20 cellular contexts compared by ENCODE assay signal in genomic region chr15:85071061-85071460, GRCh38.
A peak's percentile ranks its signal among the peaks of the same experiment; 100 is the strongest.
DNase-seq lines count a peak whose midpoint lies in the region; ATAC-seq lines count a peak whose summit lies in the region.
"Had no signal": no experiment of that assay in that cellular context is flagged by ENCODE, and none has a peak within 500 bp of the region (broad histone marks: within the 10 kb centered on the region; RNA-seq: fewer than 3 reads in every experiment).

No MANE protein-coding gene starts in this region.

- H3K4me3 Mint-ChIP-seq in T-helper 1 cell treated with Interleukin-12 subunit alpha and Interleukin-12 subunit beta and Interleukin-4 antibody, amounts not matched to agents 30 μg/mL and 1 μg/mL, for 36 hours, result no peak overlapping the region
- H3K4me3 Mint-ChIP-seq in stimulated activated effector memory CD8-positive, alpha-beta T cell treated with anti-CD3 and anti-CD28 coated beads, Interleukin-12 subunit alpha, Interleukin-12 subunit beta, amount 100 ng/mL, for 72 hours, result no peak overlapping the region

- H3K27me3 Mint-ChIP-seq in T-helper 1 cell treated with Interleukin-12 subunit alpha and Interleukin-12 subunit beta and Interleukin-4 antibody, amounts not matched to agents 30 μg/mL and 1 μg/mL, for 36 hours (ENCODE audit: low read depth), result no peaks in the 10 kb centered on the region

- no peak for ATAC-seq in stimulated activated effector memory CD8-positive, alpha-beta T cell treated with anti-CD3 and anti-CD28 coated beads, Interleukin-12 subunit alpha, Interleukin-12 subunit beta, amount 100 ng/mL, for 72 hours

- peak overlapping the region; percentile 8 for H3K27ac Mint-ChIP-seq in T-helper 1 cell treated with Interleukin-12 subunit alpha and Interleukin-12 subunit beta and Interleukin-4 antibody, amounts not matched to agents 30 μg/mL and 1 μg/mL, for 36 hours
- peak overlapping the region; percentile 58 for H3K27ac Mint-ChIP-seq in stimulated activated effector memory CD8-positive, alpha-beta T cell treated with anti-CD3 and anti-CD28 coated beads, Interleukin-12 subunit alpha, Interleukin-12 subunit beta, amount 100 ng/mL, for 72 hours

- DNase-seq in T-helper 1 cell (no peak), globus pallidus (ENCODE audit: low spot score) (peak; percentile 33), mucosa of gallbladder (ENCODE audit: low spot score) (no peak), cardiac septum (ENCODE audit: low spot score) (no peak), DMS 273 (lab: John Stamatoyannopoulos, UW; ENCODE audit: unreplicated experiment) (no peak)
- no peak for DNase-seq in stimulated activated effector memory CD8-positive, alpha-beta T cell treated with anti-CD3 and anti-CD28 coated beads, Interleukin-12 subunit alpha, Interleukin-12 subunit beta, amount 100 ng/mL, for 72 hours (ENCODE audit: low spot score in 2 of 2)
- DNase-seq: ACHN, C1 segment of cervical spinal cord, DMS 273 treated with DMSO at 0.1 percent for 48 hours, DND-41, GM23248, MG63, NCI-H1417, NCI-H187 treated with DMSO at 0.1 percent for 48 hours, NCI-H2107, SIG-M5, SK-N-SH had no signal

- H3K27ac ChIP-seq in angular gyrus (ENCODE audit: low read depth, low read length), result peak overlapping the region; percentile 8
- H3K27ac ChIP-seq: 22Rv1, GM23248 had no signal

- peaks cover 7% of the 10 kb centered on the region for H3K4me1 Mint-ChIP-seq in T-helper 1 cell treated with Interleukin-12 subunit alpha and Interleukin-12 subunit beta and Interleukin-4 antibody, amounts not matched to agents 30 μg/mL and 1 μg/mL, for 36 hours (ENCODE audit: low read depth)
- H3K4me1 Mint-ChIP-seq in stimulated activated effector memory CD8-positive, alpha-beta T cell treated with anti-CD3 and anti-CD28 coated beads, Interleukin-12 subunit alpha, Interleukin-12 subunit beta, amount 100 ng/mL, for 72 hours, result peaks cover 38% of the 10 kb centered on the region

- no peaks in the 10 kb centered on the region for H3K36me3 Mint-ChIP-seq in T-helper 1 cell treated with Interleukin-12 subunit alpha and Interleukin-12 subunit beta and Interleukin-4 antibody, amounts not matched to agents 30 μg/mL and 1 μg/mL, for 36 hours (ENCODE audit: low read depth)
- peaks cover 29% of the 10 kb centered on the region for H3K36me3 Mint-ChIP-seq in stimulated activated effector memory CD8-positive, alpha-beta T cell treated with anti-CD3 and anti-CD28 coated beads, Interleukin-12 subunit alpha, Interleukin-12 subunit beta, amount 100 ng/mL, for 72 hours

- intact Hi-C loops in cardiac septum (cut with DNase I), result no loop called here

- no peaks in the 10 kb centered on the region for H3K9me3 Mint-ChIP-seq in T-helper 1 cell treated with Interleukin-12 subunit alpha and Interleukin-12 subunit beta and Interleukin-4 antibody, amounts not matched to agents 30 μg/mL and 1 μg/mL, for 36 hours
- no peaks in the 10 kb centered on the region for H3K9me3 Mint-ChIP-seq in stimulated activated effector memory CD8-positive, alpha-beta T cell treated with anti-CD3 and anti-CD28 coated beads, Interleukin-12 subunit alpha, Interleukin-12 subunit beta, amount 100 ng/mL, for 72 hours
